Comparison of ENCODE assay signal across 12 cellular contexts in genomic region chr11:121328213-121328966, GRCh38. TPM values are rescaled to one million over a fixed set of nuclear protein-coding genes. Genes with fewer than 3 reads are reported as not detected.
A peak's percentile ranks its signal among the peaks of the same experiment; 100 is the strongest.
DNase-seq lines count a peak whose midpoint lies in the region; ATAC-seq and TF ChIP-seq lines count a peak whose summit lies in the region.
"Had no signal": no experiment of that assay in that cellular context is flagged by ENCODE, and none has a peak within 500 bp of the region (broad histone marks: within the 10 kb centered on the region; RNA-seq: fewer than 3 reads in every experiment).

No MANE protein-coding gene starts in this region.

- H3K36me3 Mint-ChIP-seq in endodermal cell (ENCODE audit: low read depth), result no peaks in the 10 kb centered on the region

- H3K4me1 ChIP-seq in endodermal cell (ENCODE audit: control insufficient read depth, insufficient read depth, low read length) (no peaks in the 10 kb centered on the region), uterus (no peaks in the 10 kb centered on the region)
- H3K4me1 ChIP-seq: colonic mucosa, gastroesophageal sphincter had no signal

- H3K27ac ChIP-seq in endodermal cell (ENCODE audit: low read depth, low read length), result no peak overlapping the region
- H3K27ac ChIP-seq in uterus, result no peak overlapping the region
- H3K27ac ChIP-seq: colonic mucosa, gastroesophageal sphincter, KMS-11 had no signal

- intact Hi-C loops in uterus (cut with DNase I; ENCODE audit: low total_unique reads), result no loop called here

- DNase-seq in T follicular helper cell (ENCODE audit: low read depth), result peak; percentile 9
- DNase-seq in activated T-helper 1 cell treated with Interleukin-2 at 50 U/mL for 16 hours (ENCODE audit: low read depth), result peak; percentile 14
- DNase-seq in stimulated activated CD4-positive, alpha-beta T cell treated with anti-CD3 and anti-CD28 coated beads, Interleukin-1b, Interleukin-23, amount 100 ng/mL, for 48 hours, result peak; percentile 16
- DNase-seq in NCI-H1694 (lab: John Stamatoyannopoulos, UW), result no peak
- DNase-seq in HK-2 (ENCODE audit: unreplicated experiment), result no peak
- no peak for DNase-seq in endodermal cell
- no peak for DNase-seq in uterus
- DNase-seq: colonic mucosa, NCI-H446 had no signal

- H3K9ac ChIP-seq in endodermal cell (ENCODE audit: extremely low read depth, low read length, poor library complexity, severe bottlenecking), result no peak overlapping the region
- H3K9ac ChIP-seq: KMS-11 had no signal

- TF ChIP-seq CTCF in endodermal cell (conservative IDR thresholded peaks at IDR 0.05) (no peak), uterus (IDR thresholded peaks at IDR 0.05) (no peak)

- H3K9me3 ChIP-seq in endodermal cell (ENCODE audit: control insufficient read depth, low read length) (peaks cover 3% of the 10 kb centered on the region), uterus (no peaks in the 10 kb centered on the region)
- H3K9me3 ChIP-seq: colonic mucosa, gastroesophageal sphincter had no signal

- H3K9me3 Mint-ChIP-seq in endodermal cell, result peaks cover 4% of the 10 kb centered on the region

- 90 to 91% methylated on average over 15 of the region's 15 CpGs for WGBS in endodermal cell (ENCODE audit: insufficient coverage in 1 of 2, insufficient read length in 1 of 2), 2 experiments

- no peak overlapping the region for H3K4me3 ChIP-seq in endodermal cell (ENCODE audit: low read length)
- H3K4me3 ChIP-seq in uterus, result no peak overlapping the region
- H3K4me3 ChIP-seq: colonic mucosa, gastroesophageal sphincter had no signal

- peaks cover under 1% of the 10 kb centered on the region for H3K4me1 Mint-ChIP-seq in endodermal cell

- H3K4me3 Mint-ChIP-seq in endodermal cell, result no peak overlapping the region

- TF ChIP-seq POLR2A in uterus (IDR thresholded peaks at IDR 0.05), result no peak

- ATAC-seq in GM21447 (IDR thresholded peaks at IDR 0.05; ENCODE audit: unreplicated experiment), result peak; percentile 57
- ATAC-seq: gastroesophageal sphincter had no signal

- H3K27me3 ChIP-seq in endodermal cell (ENCODE audit: control insufficient read depth, insufficient read depth, low read length, poor library complexity, severe bottlenecking) (no peaks in the 10 kb centered on the region), uterus (no peaks in the 10 kb centered on the region)
- H3K27me3 ChIP-seq: colonic mucosa had no signal

- H3K27me3 Mint-ChIP-seq in endodermal cell (ENCODE audit: insufficient read depth), result peaks cover 2% of the 10 kb centered on the region

- H3K36me3 ChIP-seq in endodermal cell (ENCODE audit: control insufficient read depth, insufficient read depth, low read length) (no peaks in the 10 kb centered on the region), uterus (no peaks in the 10 kb centered on the region)
- H3K36me3 ChIP-seq: colonic mucosa, gastroesophageal sphincter had no signal

- H3K27ac Mint-ChIP-seq in endodermal cell, result no peak overlapping the region

RNA-seq across cellular contexts. Expression of gene SC5D, which starts 35.8 kb away (rescaled TPM):
- 10 to 100 TPM; 66.0 to 70.9 TPM for total RNA-seq in endodermal cell
- 183 TPM for polyA plus RNA-seq in endodermal cell (2013, experiment 1 of 2)
- polyA plus RNA-seq in endodermal cell (2013, experiment 2 of 2), result 180 TPM
- 10 to 100 TPM in 3 of 4 donors, 1 to 10 TPM in 1; 7.7 to 56.0 (median 23.1) TPM for total RNA-seq in uterus

Comparison
In these comparisons a context has a peak if more than half of its experiments do, and no peak if none do; other contexts are left out.
1. DNase-seq: peak in T follicular helper cell (single experiment), activated T-helper 1 cell treated with Interleukin-2 at 50 U/mL for 16 hours (single experiment) and stimulated activated CD4-positive, alpha-beta T cell treated with anti-CD3 and anti-CD28 coated beads, Interleukin-1b, Interleukin-23, amount 100 ng/mL, for 48 hours (single experiment); none in NCI-H1694 (single experiment), HK-2 (single experiment), endodermal cell (single experiment) and uterus (0 of 2).